ENCODE assay signal across 22 cellular contexts in genomic region chr12:92020983-92021664, GRCh38.
A peak's percentile ranks its signal among the peaks of the same experiment; 100 is the strongest.
DNase-seq lines count a peak whose midpoint lies in the region; ATAC-seq and TF ChIP-seq lines count a peak whose summit lies in the region.
"Had no signal": no experiment of that assay in that cellular context is flagged by ENCODE, and none has a peak within 500 bp of the region (broad histone marks: within the 10 kb centered on the region; RNA-seq: fewer than 3 reads in every experiment).

No MANE protein-coding gene starts in this region.

- no peak for TF ChIP-seq CTCF in neural progenitor cell (IDR thresholded peaks at IDR 0.05)

- peaks cover 9% of the 10 kb centered on the region for H4K20me1 ChIP-seq in neural progenitor cell (ENCODE audit: low read depth)

- peak overlapping the region; percentile 39 for H3K27ac Mint-ChIP-seq in activated CD4-positive, alpha-beta T cell treated with anti-CD3 and anti-CD28 coated beads for 36 hours
- no peak overlapping the region for H3K27ac Mint-ChIP-seq in neural progenitor cell
- H3K27ac Mint-ChIP-seq: natural killer cell had no signal

- H3K4me1 ChIP-seq in ectodermal cell (ENCODE audit: control insufficient read depth, insufficient read depth, low read length): peaks cover 15% of the 10 kb centered on the region
- peaks cover 14% of the 10 kb centered on the region for H3K4me1 ChIP-seq in neural progenitor cell

- H3K36me3 ChIP-seq in ectodermal cell (ENCODE audit: control insufficient read depth, insufficient read depth, low read length) (no peaks in the 10 kb centered on the region), neural progenitor cell (no peaks in the 10 kb centered on the region)
- H3K36me3 ChIP-seq: thoracic aorta had no signal

- H3K27me3 Mint-ChIP-seq in activated CD4-positive, alpha-beta T cell treated with anti-CD3 and anti-CD28 coated beads for 36 hours: no peaks in the 10 kb centered on the region
- H3K27me3 Mint-ChIP-seq in neural progenitor cell (ENCODE audit: insufficient read depth, low read depth): peaks cover 2% of the 10 kb centered on the region

- POLR2A ChIA-PET in activated CD4-positive, alpha-beta T cell treated with anti-CD3 and anti-CD28 coated beads for 36 hours (lab: Charles Lee): no interaction called here

- no peaks in the 10 kb centered on the region for H3K9me3 ChIP-seq in ectodermal cell (ENCODE audit: control insufficient read depth, low read length)
- H3K9me3 ChIP-seq in neural progenitor cell (ENCODE audit: low read depth): no peaks in the 10 kb centered on the region
- H3K9me3 ChIP-seq: thoracic aorta had no signal

- H3K79me2 ChIP-seq in neural progenitor cell (ENCODE audit: low read depth): no peaks in the 10 kb centered on the region

- no peak for ATAC-seq in activated CD4-positive, alpha-beta T cell treated with anti-CD3 and anti-CD28 coated beads for 36 hours
- no peak for ATAC-seq in GM21447 (IDR thresholded peaks at IDR 0.05; ENCODE audit: unreplicated experiment)
- ATAC-seq: natural killer cell had no signal

- peaks cover 11% of the 10 kb centered on the region for H3K9me3 Mint-ChIP-seq in activated CD4-positive, alpha-beta T cell treated with anti-CD3 and anti-CD28 coated beads for 36 hours (ENCODE audit: low read depth)
- peaks cover 6% of the 10 kb centered on the region for H3K9me3 Mint-ChIP-seq in neural progenitor cell

- no peak overlapping the region for H3K4me3 Mint-ChIP-seq in activated CD4-positive, alpha-beta T cell treated with anti-CD3 and anti-CD28 coated beads for 36 hours
- H3K4me3 Mint-ChIP-seq in neural progenitor cell: peak overlapping the region; percentile 3
- H3K4me3 Mint-ChIP-seq: natural killer cell had no signal

- H3K4me3 ChIP-seq in ectodermal cell (ENCODE audit: insufficient read depth, low read depth, low read length) (no peak overlapping the region), neural progenitor cell (no peak overlapping the region)
- H3K4me3 ChIP-seq: lung, thoracic aorta had no signal

- DNase-seq in activated CD4-positive, alpha-beta T cell treated with anti-CD3 and anti-CD28 coated beads for 36 hours: no peak
- DNase-seq in activated CD4-positive, alpha-beta T cell treated with anti-CD3 and anti-CD28 coated beads for 48 hours: no peak
- peak; percentile 28 for DNase-seq in NCI-H69 (lab: John Stamatoyannopoulos, UW)
- no peak for DNase-seq in neural progenitor cell (ENCODE audit: low spot score)
- no peak for DNase-seq in A172 (ENCODE audit: low spot score)
- no peak for DNase-seq in NCI-H1694 (lab: John Stamatoyannopoulos, UW)
- DNase-seq: activated T-cell treated with anti-CD3 and anti-CD28 coated beads for 4 hours; C1 segment of cervical spinal cord; DMS53; effector CD4-positive, alpha-beta T cell; KG1; natural killer cell; NCI-H1048; NCI-H2107; RPMI8226; small intestine; stimulated activated CD8-positive, alpha-beta memory T cell treated with anti-CD3 and anti-CD28 coated beads, Interleukin-4, amount 100 ng/mL, for 48 hours; SW 1271 had no signal

- H3K4me1 Mint-ChIP-seq in activated CD4-positive, alpha-beta T cell treated with anti-CD3 and anti-CD28 coated beads for 36 hours: peaks cover 27% of the 10 kb centered on the region
- peaks cover 19% of the 10 kb centered on the region for H3K4me1 Mint-ChIP-seq in neural progenitor cell
- H3K4me1 Mint-ChIP-seq: natural killer cell had no signal

- H3K27ac ChIP-seq in ectodermal cell (ENCODE audit: insufficient read depth, low read depth, low read length, poor library complexity, severe bottlenecking) (peak overlapping the region; percentile 74), neural progenitor cell (no peak overlapping the region)
- H3K27ac ChIP-seq: thoracic aorta had no signal

- 32 to 69% methylated on average over 3 to 5 of the region's 6 CpGs for WGBS in ectodermal cell, 2 experiments

- peak overlapping the region; percentile 24 for H3K4me2 ChIP-seq in neural progenitor cell

- peaks cover 10% of the 10 kb centered on the region for H3F3A ChIP-seq in neural progenitor cell (ENCODE audit: low read depth)

- CTCF ChIA-PET in activated CD4-positive, alpha-beta T cell treated with anti-CD3 and anti-CD28 coated beads for 36 hours (lab: Charles Lee): interaction anchor here (0.9 kb wide), 1 partner anchor 123 kb away, joined by 4 read pairs; no protein-coding TSS in a partner anchor

- H2AFZ ChIP-seq in neural progenitor cell (replicated peaks): no peak overlapping the region

- intact Hi-C loops in activated CD4-positive, alpha-beta T cell treated with anti-CD3 and anti-CD28 coated beads for 36 hours (cut with DNase I, micrococcal nuclease): no loop called here

- H3K36me3 Mint-ChIP-seq in activated CD4-positive, alpha-beta T cell treated with anti-CD3 and anti-CD28 coated beads for 36 hours (ENCODE audit: low read depth): peaks cover 19% of the 10 kb centered on the region
- no peaks in the 10 kb centered on the region for H3K36me3 Mint-ChIP-seq in neural progenitor cell

- no peak overlapping the region for H3K9ac ChIP-seq in neural progenitor cell

- H3K27me3 ChIP-seq in ectodermal cell (ENCODE audit: control insufficient read depth, insufficient read depth, low read length, poor library complexity, severe bottlenecking) (no peaks in the 10 kb centered on the region), neural progenitor cell (no peaks in the 10 kb centered on the region)
